ENCODE assay signal across 1 cellular context in the genomic region with DNA sequence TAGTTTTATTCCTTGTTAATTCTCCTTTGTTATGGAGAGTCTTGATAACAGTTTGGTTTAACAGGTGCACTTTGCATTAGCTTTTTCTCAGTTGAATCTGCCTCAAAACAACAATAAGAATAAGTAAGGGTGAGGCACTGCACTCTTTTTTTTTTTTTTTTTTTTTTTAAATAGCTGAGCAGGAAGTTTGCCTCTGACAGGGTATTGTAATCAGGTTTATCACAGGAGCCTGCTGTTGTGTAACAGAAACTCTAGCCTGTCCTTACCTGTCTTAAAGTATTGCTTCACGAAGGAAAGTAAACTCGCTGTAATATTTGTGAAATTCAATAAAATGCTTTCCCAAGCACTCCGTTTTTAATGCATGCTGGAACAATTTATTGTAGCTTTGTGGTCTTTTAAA.
TF ChIP-seq lines count a peak whose summit lies in the region.

No MANE protein-coding gene starts in this region.

TF ChIP-seq in WTC11, 78 proteins besides CTCF, POLR2A, EP300 and RAD21 (continued from another document):
- TF ChIP-seq, protein P1, sequence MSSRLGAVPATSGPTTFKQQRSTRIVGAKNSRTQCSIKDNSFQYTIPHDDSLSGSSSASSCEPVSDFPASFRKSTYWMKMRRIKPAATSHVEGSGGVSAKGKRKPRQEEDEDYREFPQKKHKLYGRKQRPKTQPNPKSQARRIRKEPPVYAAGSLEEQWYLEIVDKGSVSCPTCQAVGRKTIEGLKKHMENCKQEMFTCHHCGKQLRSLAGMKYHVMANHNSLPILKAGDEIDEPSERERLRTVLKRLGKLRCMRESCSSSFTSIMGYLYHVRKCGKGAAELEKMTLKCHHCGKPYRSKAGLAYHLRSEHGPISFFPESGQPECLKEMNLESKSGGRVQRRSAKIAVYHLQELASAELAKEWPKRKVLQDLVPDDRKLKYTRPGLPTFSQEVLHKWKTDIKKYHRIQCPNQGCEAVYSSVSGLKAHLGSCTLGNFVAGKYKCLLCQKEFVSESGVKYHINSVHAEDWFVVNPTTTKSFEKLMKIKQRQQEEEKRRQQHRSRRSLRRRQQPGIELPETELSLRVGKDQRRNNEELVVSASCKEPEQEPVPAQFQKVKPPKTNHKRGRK (CRISPR knock-in tag; IDR thresholded peaks at IDR 0.05; ENCODE audit: borderline replicate concordance): no peak
- no peak for TF ChIP-seq ZBTB21 (CRISPR knock-in tag; IDR thresholded peaks at IDR 0.05; ENCODE audit: borderline replicate concordance)
- TF ChIP-seq, protein P2, sequence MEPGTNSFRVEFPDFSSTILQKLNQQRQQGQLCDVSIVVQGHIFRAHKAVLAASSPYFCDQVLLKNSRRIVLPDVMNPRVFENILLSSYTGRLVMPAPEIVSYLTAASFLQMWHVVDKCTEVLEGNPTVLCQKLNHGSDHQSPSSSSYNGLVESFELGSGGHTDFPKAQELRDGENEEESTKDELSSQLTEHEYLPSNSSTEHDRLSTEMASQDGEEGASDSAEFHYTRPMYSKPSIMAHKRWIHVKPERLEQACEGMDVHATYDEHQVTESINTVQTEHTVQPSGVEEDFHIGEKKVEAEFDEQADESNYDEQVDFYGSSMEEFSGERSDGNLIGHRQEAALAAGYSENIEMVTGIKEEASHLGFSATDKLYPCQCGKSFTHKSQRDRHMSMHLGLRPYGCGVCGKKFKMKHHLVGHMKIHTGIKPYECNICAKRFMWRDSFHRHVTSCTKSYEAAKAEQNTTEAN (CRISPR knock-in tag; IDR thresholded peaks at IDR 0.05): no peak
- TF ChIP-seq ETV6 (CRISPR knock-in tag; IDR thresholded peaks at IDR 0.05): no peak
- TF ChIP-seq, protein P3, sequence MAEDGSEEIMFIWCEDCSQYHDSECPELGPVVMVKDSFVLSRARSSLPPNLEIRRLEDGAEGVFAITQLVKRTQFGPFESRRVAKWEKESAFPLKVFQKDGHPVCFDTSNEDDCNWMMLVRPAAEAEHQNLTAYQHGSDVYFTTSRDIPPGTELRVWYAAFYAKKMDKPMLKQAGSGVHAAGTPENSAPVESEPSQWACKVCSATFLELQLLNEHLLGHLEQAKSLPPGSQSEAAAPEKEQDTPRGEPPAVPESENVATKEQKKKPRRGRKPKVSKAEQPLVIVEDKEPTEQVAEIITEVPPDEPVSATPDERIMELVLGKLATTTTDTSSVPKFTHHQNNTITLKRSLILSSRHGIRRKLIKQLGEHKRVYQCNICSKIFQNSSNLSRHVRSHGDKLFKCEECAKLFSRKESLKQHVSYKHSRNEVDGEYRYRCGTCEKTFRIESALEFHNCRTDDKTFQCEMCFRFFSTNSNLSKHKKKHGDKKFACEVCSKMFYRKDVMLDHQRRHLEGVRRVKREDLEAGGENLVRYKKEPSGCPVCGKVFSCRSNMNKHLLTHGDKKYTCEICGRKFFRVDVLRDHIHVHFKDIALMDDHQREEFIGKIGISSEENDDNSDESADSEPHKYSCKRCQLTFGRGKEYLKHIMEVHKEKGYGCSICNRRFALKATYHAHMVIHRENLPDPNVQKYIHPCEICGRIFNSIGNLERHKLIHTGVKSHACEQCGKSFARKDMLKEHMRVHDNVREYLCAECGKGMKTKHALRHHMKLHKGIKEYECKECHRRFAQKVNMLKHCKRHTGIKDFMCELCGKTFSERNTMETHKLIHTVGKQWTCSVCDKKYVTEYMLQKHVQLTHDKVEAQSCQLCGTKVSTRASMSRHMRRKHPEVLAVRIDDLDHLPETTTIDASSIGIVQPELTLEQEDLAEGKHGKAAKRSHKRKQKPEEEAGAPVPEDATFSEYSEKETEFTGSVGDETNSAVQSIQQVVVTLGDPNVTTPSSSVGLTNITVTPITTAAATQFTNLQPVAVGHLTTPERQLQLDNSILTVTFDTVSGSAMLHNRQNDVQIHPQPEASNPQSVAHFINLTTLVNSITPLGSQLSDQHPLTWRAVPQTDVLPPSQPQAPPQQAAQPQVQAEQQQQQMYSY (CRISPR knock-in tag; IDR thresholded peaks at IDR 0.05): no peak
- no peak for TF ChIP-seq IRF2 (CRISPR knock-in tag; IDR thresholded peaks at IDR 0.05; ENCODE audit: borderline replicate concordance, low read depth)
- TF ChIP-seq GABPB1 (CRISPR knock-in tag; IDR thresholded peaks at IDR 0.05): no peak
- no peak for TF ChIP-seq EMX1 (CRISPR knock-in tag; IDR thresholded peaks at IDR 0.05)
- TF ChIP-seq ZNF121 (CRISPR knock-in tag; IDR thresholded peaks at IDR 0.05): no peak
- TF ChIP-seq MAX (CRISPR knock-in tag; IDR thresholded peaks at IDR 0.05): no peak
- TF ChIP-seq GRHL2 (CRISPR knock-in tag; IDR thresholded peaks at IDR 0.05; ENCODE audit: insufficient replicate concordance, severe bottlenecking): no peak
- TF ChIP-seq ZMAT4 (CRISPR knock-in tag; IDR thresholded peaks at IDR 0.05): no peak
